1 cellular context compared by ENCODE assay signal in the genomic region with DNA sequence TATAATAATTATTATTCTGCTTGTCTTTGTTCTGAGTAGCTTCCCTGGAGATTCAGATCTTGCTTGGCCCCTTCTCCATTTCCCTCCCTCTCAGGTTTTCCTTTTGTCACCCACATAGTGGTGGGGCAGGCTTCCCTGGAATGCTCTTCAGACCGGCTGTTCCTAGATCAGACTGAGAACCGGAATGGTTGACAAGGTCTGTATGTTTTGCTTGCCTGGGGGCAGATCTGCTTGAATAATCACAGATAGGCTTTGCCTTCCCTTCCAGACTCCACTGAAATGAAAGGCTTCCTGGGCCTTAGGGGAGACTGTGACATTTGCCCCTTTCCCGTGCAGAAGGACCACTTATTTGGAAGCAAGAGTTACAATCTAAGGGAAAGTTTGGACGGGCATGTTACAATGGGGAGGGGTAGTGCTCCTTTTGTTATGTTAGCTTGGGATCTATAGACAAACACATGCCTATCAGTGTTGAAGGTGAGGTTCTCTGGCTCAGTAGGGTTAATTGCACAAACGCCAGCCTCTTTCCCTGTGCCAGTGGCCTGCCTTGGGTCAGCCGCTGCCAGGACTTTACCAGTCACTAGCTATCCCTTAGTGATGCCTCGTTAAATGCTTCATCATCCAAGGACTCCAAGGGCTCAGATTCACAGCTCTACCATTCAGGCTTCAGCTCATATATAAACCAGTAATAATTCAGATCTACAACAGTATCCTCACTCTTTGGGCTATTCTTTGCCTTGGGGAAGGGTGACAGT.
TF ChIP-seq lines count a peak whose summit lies in the region.

No MANE protein-coding gene starts in this region.

TF ChIP-seq in SK-N-SH, 30 proteins besides CTCF, POLR2A, EP300 and RAD21 (continued from another document):
- TF ChIP-seq, protein P1, sequence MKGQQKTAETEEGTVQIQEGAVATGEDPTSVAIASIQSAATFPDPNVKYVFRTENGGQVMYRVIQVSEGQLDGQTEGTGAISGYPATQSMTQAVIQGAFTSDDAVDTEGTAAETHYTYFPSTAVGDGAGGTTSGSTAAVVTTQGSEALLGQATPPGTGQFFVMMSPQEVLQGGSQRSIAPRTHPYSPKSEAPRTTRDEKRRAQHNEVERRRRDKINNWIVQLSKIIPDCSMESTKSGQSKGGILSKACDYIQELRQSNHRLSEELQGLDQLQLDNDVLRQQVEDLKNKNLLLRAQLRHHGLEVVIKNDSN (IDR thresholded peaks at IDR 0.05; ENCODE audit: borderline replicate concordance, low read depth), result no peak
- no peak for TF ChIP-seq SMC3 (IDR thresholded peaks at IDR 0.05; ENCODE audit: low read depth, low read length)
- no peak for TF ChIP-seq RCOR1 (IDR thresholded peaks at IDR 0.05; ENCODE audit: low read length)
- no peak for TF ChIP-seq NFIC (IDR thresholded peaks at IDR 0.05; ENCODE audit: borderline replicate concordance)
- no peak for TF ChIP-seq CHD2 (IDR thresholded peaks at IDR 0.05; ENCODE audit: low read length, partially characterized antibody)
